ENCODE assay signal across 16 cellular contexts in genomic region chr5:2109566-2109965, GRCh38.
DNase-seq lines count a peak whose midpoint lies in the region; ATAC-seq and TF ChIP-seq lines count a peak whose summit lies in the region.
"Had no signal": no experiment of that assay in that cellular context is flagged by ENCODE, and none has a peak within 500 bp of the region (broad histone marks: within the 10 kb centered on the region; RNA-seq: fewer than 3 reads in every experiment).

No MANE protein-coding gene starts in this region.

- no peaks in the 10 kb centered on the region for H3K4me1 Mint-ChIP-seq in effector memory CD8-positive, alpha-beta T cell (ENCODE audit: low read depth in 2 of 2)
- H3K4me1 Mint-ChIP-seq in neural progenitor cell (peaks cover 14% of the 10 kb centered on the region), WTC11 (no peaks in the 10 kb centered on the region)
- H3K4me1 Mint-ChIP-seq: CD4-positive, CD25-positive, alpha-beta regulatory T cell had no signal

- DNase-seq in NCI-H2029 (lab: John Stamatoyannopoulos, UW) (peak; percentile 16), NCI-H2029 treated with DMSO at 0.1 percent for 48 hours (lab: John Stamatoyannopoulos, UW) (no peak), H4 (ENCODE audit: low spot score) (peak; percentile 63), neural progenitor cell (ENCODE audit: low spot score) (peak; percentile 53), amniotic stem cell (lab: John Stamatoyannopoulos, UW) (no peak), WTC11 (ENCODE audit: low spot score) (no peak)
- no peak for DNase-seq in effector memory CD8-positive, alpha-beta T cell
- DNase-seq: 8988T; ACHN; CD4-positive, CD25-positive, alpha-beta regulatory T cell; DMS 273 treated with DMSO at 0.1 percent for 48 hours; DMS79 treated with DMSO at 0.1 percent for 48 hours; EL had no signal

- no peak overlapping the region for H2AFZ ChIP-seq in neural progenitor cell (replicated peaks)

- peak overlapping the region; percentile 43 for H3K4me2 ChIP-seq in neural progenitor cell
- H3K4me2 ChIP-seq: BLaER1 treated with 17β-estradiol and CSF1 and Interleukin-3, amounts not matched to agents 10 nM and 100 nM had no signal

- no peaks in the 10 kb centered on the region for H3F3A ChIP-seq in neural progenitor cell (ENCODE audit: low read depth)

- H3K9me3 Mint-ChIP-seq in effector memory CD8-positive, alpha-beta T cell = peaks cover 0 to 3% of the 10 kb centered on the region in 2 donors
- peaks cover 10% of the 10 kb centered on the region for H3K9me3 Mint-ChIP-seq in neural progenitor cell
- peaks cover 4% of the 10 kb centered on the region for H3K9me3 Mint-ChIP-seq in WTC11

- TF ChIP-seq CTCF in neural progenitor cell (IDR thresholded peaks at IDR 0.05) (no peak), WTC11 (IDR thresholded peaks at IDR 0.05) (no peak)

- POLR2A ChIA-PET in WTC11 (lab: Charles Lee) = no interaction called here

- H4K20me1 ChIP-seq in neural progenitor cell (ENCODE audit: low read depth) = no peaks in the 10 kb centered on the region
- H4K20me1 ChIP-seq: BLaER1 treated with 17β-estradiol and CSF1 and Interleukin-3, amounts not matched to agents 10 nM and 100 nM had no signal

- H3K27ac Mint-ChIP-seq in effector memory CD8-positive, alpha-beta T cell = no peak overlapping the region
- H3K27ac Mint-ChIP-seq in neural progenitor cell (no peak overlapping the region), WTC11 (no peak overlapping the region)
- H3K27ac Mint-ChIP-seq: CD4-positive, CD25-positive, alpha-beta regulatory T cell had no signal

- H3K36me3 ChIP-seq in neural progenitor cell = no peaks in the 10 kb centered on the region
- H3K36me3 ChIP-seq: BLaER1 treated with 17β-estradiol and CSF1 and Interleukin-3, amounts not matched to agents 10 nM and 100 nM had no signal

- H3K79me2 ChIP-seq in neural progenitor cell (ENCODE audit: low read depth) = no peaks in the 10 kb centered on the region

- no peaks in the 10 kb centered on the region for H3K36me3 Mint-ChIP-seq in effector memory CD8-positive, alpha-beta T cell (ENCODE audit: insufficient read depth)
- H3K36me3 Mint-ChIP-seq in neural progenitor cell = no peaks in the 10 kb centered on the region
- H3K36me3 Mint-ChIP-seq in WTC11 = no peaks in the 10 kb centered on the region
- H3K36me3 Mint-ChIP-seq: CD4-positive, CD25-positive, alpha-beta regulatory T cell had no signal

- no peak overlapping the region for H3K27ac ChIP-seq in neural progenitor cell
- H3K27ac ChIP-seq: BLaER1 treated with 17β-estradiol and CSF1 and Interleukin-3, amounts not matched to agents 10 nM and 100 nM had no signal

- H3K4me3 Mint-ChIP-seq in effector memory CD8-positive, alpha-beta T cell = no peak overlapping the region
- H3K4me3 Mint-ChIP-seq in neural progenitor cell (no peak overlapping the region), WTC11 (no peak overlapping the region)
- H3K4me3 Mint-ChIP-seq: CD4-positive, CD25-positive, alpha-beta regulatory T cell had no signal

- H3K27me3 Mint-ChIP-seq in effector memory CD8-positive, alpha-beta T cell = peaks cover 4 to 8% of the 10 kb centered on the region in 2 donors
- peaks cover 4% of the 10 kb centered on the region for H3K27me3 Mint-ChIP-seq in neural progenitor cell (ENCODE audit: insufficient read depth, low read depth)
- no peaks in the 10 kb centered on the region for H3K27me3 Mint-ChIP-seq in WTC11 (ENCODE audit: low read depth)

- H3K9me3 ChIP-seq in neural progenitor cell (ENCODE audit: low read depth) = no peaks in the 10 kb centered on the region

- CTCF ChIA-PET in WTC11 (lab: Charles Lee) = no interaction called here

- ATAC-seq in effector memory CD8-positive, alpha-beta T cell (replicated peaks) = peak; percentile 16
- ATAC-seq in WTC11 (no peak), GM18873 (IDR thresholded peaks at IDR 0.05; ENCODE audit: low FRiP score, unreplicated experiment) (no peak)
- ATAC-seq: HCT116 had no signal

- H3K4me1 ChIP-seq in neural progenitor cell = peaks cover 14% of the 10 kb centered on the region
- H3K4me1 ChIP-seq: BLaER1 treated with 17β-estradiol and CSF1 and Interleukin-3, amounts not matched to agents 10 nM and 100 nM had no signal

- no peaks in the 10 kb centered on the region for H3K27me3 ChIP-seq in neural progenitor cell
- H3K27me3 ChIP-seq: BLaER1 treated with 17β-estradiol and CSF1 and Interleukin-3, amounts not matched to agents 10 nM and 100 nM had no signal

- no peak overlapping the region for H3K4me3 ChIP-seq in neural progenitor cell
- H3K4me3 ChIP-seq: BLaER1 treated with 17β-estradiol and CSF1 and Interleukin-3, amounts not matched to agents 10 nM and 100 nM had no signal

- no peak overlapping the region for H3K9ac ChIP-seq in neural progenitor cell
- H3K9ac ChIP-seq: BLaER1 treated with 17β-estradiol and CSF1 and Interleukin-3, amounts not matched to agents 10 nM and 100 nM had no signal

TF ChIP-seq in WTC11, 78 proteins besides CTCF, POLR2A, EP300 and RAD21:
- TF ChIP-seq FOXP4 (CRISPR knock-in tag; IDR thresholded peaks at IDR 0.05) = no peak
- TF ChIP-seq RORB (CRISPR knock-in tag; IDR thresholded peaks at IDR 0.05) = no peak

Comparison
In these comparisons a context has a peak if more than half of its experiments do, and no peak if none do; other contexts are left out.
1. DNase-seq: peak in NCI-H2029 (single experiment), H4 (single experiment) and neural progenitor cell (single experiment); none in NCI-H2029 treated with DMSO at 0.1 percent for 48 hours (single experiment), effector memory CD8-positive, alpha-beta T cell (0 of 3), amniotic stem cell (single experiment) and WTC11 (single experiment).